13 cellular contexts compared by ENCODE assay signal in genomic region chr3:45412731-45413130, GRCh38.
"Had no signal": no experiment of that assay in that cellular context is flagged by ENCODE, and none has a peak within 500 bp of the region (broad histone marks: within the 10 kb centered on the region; RNA-seq: fewer than 3 reads in every experiment).

No MANE protein-coding gene starts in this region.

- H3K9ac ChIP-seq: parathyroid adenoma had no signal

- H3K4me1 ChIP-seq: foreskin keratinocyte, parathyroid adenoma had no signal

- H3K9me3 Mint-ChIP-seq: activated naive CD8-positive, alpha-beta T cell treated with anti-CD3 and anti-CD28 coated beads for 36 hours; stimulated activated naive B cell treated with anti-CD40 and anti-IgM and Interleukin-4, amounts not matched to agents 10 μg/mL and 1 μg/mL and 100 μg/mL, for 72 hours had no signal

- ATAC-seq: foreskin keratinocyte; lower lobe of right lung; stimulated activated naive B cell treated with anti-CD40 and anti-IgM and Interleukin-4, amounts not matched to agents 10 μg/mL and 1 μg/mL and 100 μg/mL, for 72 hours had no signal

- H3K79me2 ChIP-seq: parathyroid adenoma had no signal

- H3K27me3 Mint-ChIP-seq: activated naive CD8-positive, alpha-beta T cell treated with anti-CD3 and anti-CD28 coated beads for 36 hours; stimulated activated naive B cell treated with anti-CD40 and anti-IgM and Interleukin-4, amounts not matched to agents 10 μg/mL and 1 μg/mL and 100 μg/mL, for 72 hours had no signal

- H2AFZ ChIP-seq: parathyroid adenoma had no signal

- H3K4me3 Mint-ChIP-seq: activated naive CD8-positive, alpha-beta T cell treated with anti-CD3 and anti-CD28 coated beads for 36 hours; stimulated activated naive B cell treated with anti-CD40 and anti-IgM and Interleukin-4, amounts not matched to agents 10 μg/mL and 1 μg/mL and 100 μg/mL, for 72 hours had no signal

- DNase-seq: activated CD4-positive, alpha-beta T cell treated with anti-CD3 and anti-CD28 coated beads, Interleukin-2, amount 50 U/mL, for 1 hour; activated CD8-positive, alpha-beta memory T cell treated with anti-CD3 and anti-CD28 coated beads for 24 hours; activated gamma-delta T cell treated with Interleukin-2 at 50 U/mL for 16 hours; activated naive CD8-positive, alpha-beta T cell treated with anti-CD3 and anti-CD28 coated beads for 36 hours; brain microvascular endothelial cell; effector CD8-positive, alpha-beta T cell; foreskin keratinocyte; lower lobe of right lung; stimulated activated CD4-positive, alpha-beta T cell treated with anti-CD3 and anti-CD28 coated beads, Interleukin-2, amount 100 ng/mL, for 48 hours; stimulated activated naive B cell treated with anti-CD40 and anti-IgM and Interleukin-4, amounts not matched to agents 10 μg/mL and 1 μg/mL and 100 μg/mL, for 72 hours; tibial artery; uterus had no signal

- H3K4me3 ChIP-seq: lower lobe of right lung, tibial artery, uterus had no signal

- H3K9me3 ChIP-seq: lower lobe of right lung, tibial artery, uterus had no signal

- H3K36me3 ChIP-seq: brain microvascular endothelial cell, uterus had no signal

- H3K27ac ChIP-seq: brain microvascular endothelial cell, foreskin keratinocyte, lower lobe of right lung, parathyroid adenoma, tibial artery, uterus had no signal

- H3K27ac Mint-ChIP-seq: activated naive CD8-positive, alpha-beta T cell treated with anti-CD3 and anti-CD28 coated beads for 36 hours; stimulated activated naive B cell treated with anti-CD40 and anti-IgM and Interleukin-4, amounts not matched to agents 10 μg/mL and 1 μg/mL and 100 μg/mL, for 72 hours had no signal

- H3K27me3 ChIP-seq: brain microvascular endothelial cell, foreskin keratinocyte, tibial artery, uterus had no signal
